ENCODE assay signal across 12 cellular contexts in genomic region chr19:18229474-18229873, GRCh38. TPM values are rescaled to one million over a fixed set of nuclear protein-coding genes. Genes with fewer than 3 reads are reported as not detected.
DNase-seq lines count a peak whose midpoint lies in the region; ATAC-seq and TF ChIP-seq lines count a peak whose summit lies in the region.
"Had no signal": no experiment of that assay in that cellular context is flagged by ENCODE, and none has a peak within 500 bp of the region (broad histone marks: within the 10 kb centered on the region; RNA-seq: fewer than 3 reads in every experiment).

No MANE protein-coding gene starts in this region.

- TF ChIP-seq CTCF in CD8-positive, alpha-beta T cell (IDR thresholded peaks at IDR 0.05): peak; percentile 26
- TF ChIP-seq CTCF in cardiac fibroblast (IDR thresholded peaks at IDR 0.05; ENCODE audit: low read depth, low read length) (peak; percentile 65), neural cell (IDR thresholded peaks at IDR 0.05; ENCODE audit: poor library complexity, severe bottlenecking) (peak; percentile 40)

- peaks cover 14% of the 10 kb centered on the region for H3K4me1 ChIP-seq in CD8-positive, alpha-beta T cell (ENCODE audit: insufficient read depth, low read length)

- POLR2A ChIA-PET in CD8-positive, alpha-beta T cell (lab: Charles Lee): no interaction called here

- intact Hi-C loops in CD8-positive, alpha-beta T cell (cut with DNase I, micrococcal nuclease): no loop called here

- H3K4me1 Mint-ChIP-seq in CD8-positive, alpha-beta T cell (ENCODE audit: low read depth): peaks cover 10% of the 10 kb centered on the region

- H3K9me2 ChIP-seq in neural cell (ENCODE audit: insufficient read depth, low read length): no peaks in the 10 kb centered on the region

- H3K4me2 ChIP-seq in neural cell (ENCODE audit: low read length): no peak overlapping the region

- H3K4me3 ChIP-seq in CD8-positive, alpha-beta T cell (ENCODE audit: low read depth, low read length): no peak overlapping the region
- H3K4me3 ChIP-seq in cardiac fibroblast (replicated peaks in 1 of 2; ENCODE audit: low read depth in 2 of 2, low read length in 2 of 2) (no peak overlapping the region), neural cell (ENCODE audit: low read length) (no peak overlapping the region)
- H3K4me3 ChIP-seq: SK-N-MC, vagina had no signal

- peaks cover 3% of the 10 kb centered on the region for H3K9me3 Mint-ChIP-seq in CD8-positive, alpha-beta T cell

- H3K9ac ChIP-seq in neural cell (ENCODE audit: low read length): no peak overlapping the region

- peaks cover 62% of the 10 kb centered on the region for H3K27me3 ChIP-seq in CD8-positive, alpha-beta T cell (ENCODE audit: insufficient read depth, low read length)
- H3K27me3 ChIP-seq in neural cell (ENCODE audit: insufficient read depth, low read depth, low read length): peaks cover 52% of the 10 kb centered on the region

- ATAC-seq in CD8-positive, alpha-beta T cell: no peak
- no peak for ATAC-seq in HG03457 (IDR thresholded peaks at IDR 0.05; ENCODE audit: unreplicated experiment)

- no peaks in the 10 kb centered on the region for H4K20me1 ChIP-seq in neural cell (ENCODE audit: insufficient read depth)

- TF ChIP-seq EP300 in Ishikawa (IDR thresholded peaks at IDR 0.05; ENCODE audit: borderline replicate concordance) (no peak), neural cell (conservative IDR thresholded peaks at IDR 0.05; ENCODE audit: poor library complexity, severe bottlenecking) (no peak)

- no peak overlapping the region for H3K27ac Mint-ChIP-seq in CD8-positive, alpha-beta T cell

- no peak overlapping the region for H3K4me3 Mint-ChIP-seq in CD8-positive, alpha-beta T cell

- TF ChIP-seq RAD21 in Ishikawa (IDR thresholded peaks at IDR 0.05; ENCODE audit: low read depth): peak; percentile 19; the same call in 1 of the 2 replicates
- TF ChIP-seq RAD21 in neural cell (conservative IDR thresholded peaks at IDR 0.05): no peak

- DNase-seq in CD8-positive, alpha-beta T cell: no peak
- DNase-seq in cardiac fibroblast (ENCODE audit: low read depth in 2 of 2) (no peak), occipital lobe (lab: John Stamatoyannopoulos, UW) (no peak), NCI-H446 (lab: John Stamatoyannopoulos, UW) (no peak), medulla oblongata (ENCODE audit: extremely low spot score) (no peak)
- DNase-seq: NCI-H446 treated with DMSO at 0.1 percent for 48 hours had no signal

- no peak overlapping the region for H3K27ac ChIP-seq in CD8-positive, alpha-beta T cell (ENCODE audit: low read depth, low read length)
- no peak overlapping the region for H3K27ac ChIP-seq in neural cell (ENCODE audit: low read length)
- H3K27ac ChIP-seq: neutrophil, SK-N-MC, vagina had no signal

- peaks cover 67% of the 10 kb centered on the region for H3K27me3 Mint-ChIP-seq in CD8-positive, alpha-beta T cell (ENCODE audit: low read depth)

- H3K9me3 ChIP-seq in CD8-positive, alpha-beta T cell (ENCODE audit: low read length): no peaks in the 10 kb centered on the region
- H3K9me3 ChIP-seq in neural cell (ENCODE audit: low read length): no peaks in the 10 kb centered on the region
- H3K9me3 ChIP-seq: neutrophil had no signal

- H3F3A ChIP-seq in neural cell (ENCODE audit: insufficient read depth, low read length, poor library complexity, severe bottlenecking): no peaks in the 10 kb centered on the region

- no peaks in the 10 kb centered on the region for H3K36me3 Mint-ChIP-seq in CD8-positive, alpha-beta T cell

- H3K36me3 ChIP-seq in CD8-positive, alpha-beta T cell (ENCODE audit: insufficient read depth, low read length): no peaks in the 10 kb centered on the region
- H3K36me3 ChIP-seq in neural cell (ENCODE audit: insufficient read depth, low read length): no peaks in the 10 kb centered on the region
- H3K36me3 ChIP-seq: neutrophil, vagina had no signal

- no peaks in the 10 kb centered on the region for H3K79me2 ChIP-seq in neural cell (replicated peaks; ENCODE audit: insufficient read depth, low read length)

- CTCF ChIA-PET in CD8-positive, alpha-beta T cell (lab: Charles Lee): interaction anchor here (3.2 kb wide), 1 partner anchor 23 kb away, joined by 12 read pairs; no protein-coding TSS in a partner anchor

- no peak overlapping the region for H2AFZ ChIP-seq in neural cell (ENCODE audit: low read depth, low read length)

TF ChIP-seq in Ishikawa, 13 proteins besides CTCF, POLR2A, EP300 and RAD21:
- TF ChIP-seq NFIC (IDR thresholded peaks at IDR 0.05) (no peak), CREB1 (IDR thresholded peaks at IDR 0.05; ENCODE audit: low read depth) (no peak), YY1 (IDR thresholded peaks at IDR 0.05; ENCODE audit: low read depth) (no peak), CEBPB (IDR thresholded peaks at IDR 0.05) (no peak), USF1 (IDR thresholded peaks at IDR 0.05) (no peak)

TF ChIP-seq in neural cell, 6 proteins besides CTCF, POLR2A, EP300 and RAD21:
- no peak for TF ChIP-seq MXI1 (conservative IDR thresholded peaks at IDR 0.05; ENCODE audit: poor library complexity, severe bottlenecking)
- no peak for TF ChIP-seq REST (IDR thresholded peaks at IDR 0.05; ENCODE audit: borderline replicate concordance)
- no peak for TF ChIP-seq SMC3 (conservative IDR thresholded peaks at IDR 0.05; ENCODE audit: poor library complexity)
- TF ChIP-seq TAF1 (IDR thresholded peaks at IDR 0.05; ENCODE audit: low read depth): no peak
- no peak for TF ChIP-seq POLR2AphosphoS5 (IDR thresholded peaks at IDR 0.05)
- no peak for TF ChIP-seq EZH2 (IDR thresholded peaks at IDR 0.05; ENCODE audit: borderline replicate concordance, insufficient read depth, low read length, poor library complexity, severe bottlenecking)

RNA-seq across cellular contexts. Expression of gene PDE4C, which starts 3.2 kb away (rescaled TPM):
- under 1 TPM in 1 of 2 experiments, not detected in 1; 0.71 TPM for total RNA-seq in CD8-positive, alpha-beta T cell
- 1.6 and 2.6 TPM in 2 replicates for polyA plus RNA-seq in neural cell
- polyA minus RNA-seq in neural cell: 0.24 and 0.93 TPM in 2 replicates
- total RNA-seq in occipital lobe: 0.47 TPM

RNA-seq across cellular contexts. Expression of gene RAB3A, which starts 25.6 kb away (rescaled TPM):
- total RNA-seq in CD8-positive, alpha-beta T cell: 10 to 100 TPM; 16.8 to 19.4 TPM
- polyA plus RNA-seq in neural cell: 32.3 and 49.4 TPM in 2 replicates
- polyA minus RNA-seq in neural cell: 48.0 and 61.0 TPM in 2 replicates
- 50.4 TPM for total RNA-seq in occipital lobe

RNA-seq across cellular contexts. Expression of gene MPV17L2, which starts 36.5 kb away (rescaled TPM):
- 1 to 10 TPM; 4.0 to 5.2 TPM for total RNA-seq in CD8-positive, alpha-beta T cell
- 17.7 and 23.8 TPM in 2 replicates for polyA plus RNA-seq in neural cell
- polyA minus RNA-seq in neural cell: 8.1 and 10.0 TPM in 2 replicates
- 7.8 TPM for total RNA-seq in occipital lobe

RNA-seq across cellular contexts. Expression of gene IQCN, which starts 44.8 kb away (rescaled TPM):
- 10 to 100 TPM in 1 of 2 experiments, 1 to 10 TPM in 1; 7.6 to 10.4 TPM for total RNA-seq in CD8-positive, alpha-beta T cell
- polyA plus RNA-seq in neural cell: 2.5 and 3.7 TPM in 2 replicates
- 2.7 and 4.3 TPM in 2 replicates for polyA minus RNA-seq in neural cell
- total RNA-seq in occipital lobe: 0.47 TPM

RNA-seq across cellular contexts. Expression of gene JUND, which starts 51.9 kb away (rescaled TPM):
- total RNA-seq in CD8-positive, alpha-beta T cell: 1,000 to 10,000 TPM; 1,995 to 2,125 TPM
- 94.9 and 134 TPM in 2 replicates for polyA plus RNA-seq in neural cell
- polyA minus RNA-seq in neural cell: 150 and 167 TPM in 2 replicates
- 70.7 TPM for total RNA-seq in occipital lobe
